6 cellular contexts compared by ENCODE assay signal in the genomic region with DNA sequence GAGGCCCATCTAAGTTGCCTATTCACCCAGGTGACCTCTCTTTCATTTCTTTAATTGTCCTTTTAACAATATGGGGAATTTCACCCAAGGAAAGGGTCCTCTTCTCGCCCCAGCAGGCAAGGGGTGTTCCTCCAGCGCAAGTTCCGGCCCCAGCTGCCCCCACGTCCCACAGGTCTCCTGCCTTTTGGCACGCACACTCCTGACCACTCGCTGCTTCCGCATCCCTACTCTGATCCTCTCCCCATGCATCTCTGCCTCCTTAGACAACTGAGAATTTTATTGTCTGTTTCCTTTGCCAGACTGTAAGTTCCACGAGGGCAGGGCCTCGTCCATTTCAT. TPM values are rescaled to one million over a fixed set of nuclear protein-coding genes. Genes with fewer than 3 reads are reported as not detected.
DNase-seq lines count a peak whose midpoint lies in the region; ATAC-seq and FAIRE-seq lines count a peak whose summit lies in the region.

No MANE protein-coding gene starts in this region.

- H3K4me1 ChIP-seq in NT2/D1 (ENCODE audit: insufficient read depth, insufficient read length), result no peaks in the 10 kb centered on the region
- peaks cover 9% of the 10 kb centered on the region for H3K4me1 ChIP-seq in endocrine pancreas (ENCODE audit: control insufficient read depth, insufficient read depth, low read length)
- peaks cover 32% of the 10 kb centered on the region for H3K4me1 ChIP-seq in skeletal muscle satellite cell (ENCODE audit: control insufficient read depth, insufficient read depth, low read length)

- H3K9ac ChIP-seq in NT2/D1 (ENCODE audit: insufficient read length, low read depth) (peak overlapping the region; percentile 90), endocrine pancreas (ENCODE audit: control insufficient read depth, insufficient read depth, low read length) (peak overlapping the region; percentile 66), skeletal muscle satellite cell (ENCODE audit: low read depth, low read length) (peak overlapping the region; percentile 99)

- DNase-seq in NT2/D1 (ENCODE audit: low read depth, low spot score) (no peak), RCC 7860 (ENCODE audit: low spot score) (no peak), NCI-H526 treated with DMSO at 0.1 percent for 48 hours (lab: John Stamatoyannopoulos, UW) (no peak)

- H3K4me2 ChIP-seq in skeletal muscle satellite cell (ENCODE audit: low read length), result peak overlapping the region; percentile 89

- ATAC-seq in HG03280 (IDR thresholded peaks at IDR 0.05; ENCODE audit: unreplicated experiment), result no peak

- no peaks in the 10 kb centered on the region for H3K9me3 ChIP-seq in NT2/D1 (ENCODE audit: insufficient read depth, low read length)
- no peaks in the 10 kb centered on the region for H3K9me3 ChIP-seq in endocrine pancreas (ENCODE audit: control insufficient read depth, low read length)
- H3K9me3 ChIP-seq in skeletal muscle satellite cell (replicated peaks; ENCODE audit: low read length), result no peaks in the 10 kb centered on the region

- H3K4me3 ChIP-seq in NT2/D1 (ENCODE audit: insufficient read length, low read depth) (peak overlapping the region; percentile 96), endocrine pancreas (ENCODE audit: control insufficient read depth, insufficient read depth, low read length) (peak overlapping the region; percentile 66), skeletal muscle satellite cell (ENCODE audit: low read length) (peak overlapping the region; percentile 92)

- H3K36me3 ChIP-seq in NT2/D1 (ENCODE audit: insufficient read depth, insufficient read length, low read length), result peaks cover 22% of the 10 kb centered on the region
- H3K36me3 ChIP-seq in endocrine pancreas (ENCODE audit: control insufficient read depth, insufficient read depth, low read length), result no peaks in the 10 kb centered on the region
- H3K36me3 ChIP-seq in skeletal muscle satellite cell (ENCODE audit: insufficient read depth, low read length), result peaks cover 17% of the 10 kb centered on the region

- no peak for FAIRE-seq in RCC 7860 (lab: Jason Lieb, UNC)

- H3K27me3 ChIP-seq in NT2/D1 (ENCODE audit: insufficient read depth, insufficient read length), result no peaks in the 10 kb centered on the region
- no peaks in the 10 kb centered on the region for H3K27me3 ChIP-seq in endocrine pancreas (ENCODE audit: control insufficient read depth, insufficient read depth, low read length)
- peaks cover 5% of the 10 kb centered on the region for H3K27me3 ChIP-seq in skeletal muscle satellite cell (ENCODE audit: control insufficient read depth, insufficient read depth, low read length)

RNA-seq across cellular contexts. Expression of a gene that starts 0.7 kb away (rescaled TPM):
- 334 and 397 TPM in 2 replicates for total RNA-seq in skeletal muscle satellite cell (2012; rRNA removed)

RNA-seq across cellular contexts. Expression of a gene that starts 44.5 kb away (rescaled TPM):
- under 0.01 and 0.44 TPM in 2 replicates for total RNA-seq in skeletal muscle satellite cell (2012; rRNA removed)

RNA-seq across cellular contexts. Expression of a gene that starts 49.5 kb away (rescaled TPM):
- not detected in 2 replicates for total RNA-seq in skeletal muscle satellite cell (2012; rRNA removed)

RNA-seq across cellular contexts. Expression of a gene that starts 53.6 kb away (rescaled TPM):
- 111 and 113 TPM in 2 replicates for total RNA-seq in skeletal muscle satellite cell (2012; rRNA removed)

RNA-seq across cellular contexts. Expression of a gene that starts 54.0 kb away (rescaled TPM):
- 20.3 and 22.6 TPM in 2 replicates for total RNA-seq in skeletal muscle satellite cell (2012; rRNA removed)
